Comparison of ENCODE assay signal across 8 cellular contexts in genomic region chr19:46428278-46429141, GRCh38. TPM values are rescaled to one million over a fixed set of nuclear protein-coding genes. Genes with fewer than 3 reads are reported as not detected.
DNase-seq lines count a peak whose midpoint lies in the region; ATAC-seq, FAIRE-seq and TF ChIP-seq lines count a peak whose summit lies in the region.

Gene PNMA8C (minus strand): TSS chr19:46428936. CDS start chr19:46428359, 577 bp downstream.

- H3K9me3 Mint-ChIP-seq in CD4-positive, CD25-positive, alpha-beta regulatory T cell: no peaks in the 10 kb centered on the region

- peak; percentile 53 to 55 for ATAC-seq in CD4-positive, CD25-positive, alpha-beta regulatory T cell (ENCODE audit: low read depth in 2 of 2)
- no peak for ATAC-seq in HG03460 (IDR thresholded peaks at IDR 0.05; ENCODE audit: unreplicated experiment)

- H3K4me1 ChIP-seq in CD4-positive, CD25-positive, alpha-beta regulatory T cell (ENCODE audit: control insufficient read depth, insufficient read depth, low read length, poor library complexity, severe bottlenecking): peaks cover 11% of the 10 kb centered on the region

- peak within 1 kb of the TSS in 2 of 3 donors; percentile 43 to 69 for H3K27ac Mint-ChIP-seq in CD4-positive, CD25-positive, alpha-beta regulatory T cell

- H3K36me3 Mint-ChIP-seq in CD4-positive, CD25-positive, alpha-beta regulatory T cell: no peaks in the 10 kb centered on the region

- no peak for FAIRE-seq in D721Med (lab: Jason Lieb, UNC)

- H3K4me3 ChIP-seq in CD4-positive, CD25-positive, alpha-beta regulatory T cell (ENCODE audit: low read depth, low read length): no peak within 1 kb of the TSS

- no peaks in the 10 kb centered on the region for H3K36me3 ChIP-seq in CD4-positive, CD25-positive, alpha-beta regulatory T cell (ENCODE audit: control insufficient read depth, insufficient read depth, low read length)

- no peaks in the 10 kb centered on the region for H3K9me3 ChIP-seq in CD4-positive, CD25-positive, alpha-beta regulatory T cell (ENCODE audit: control insufficient read depth in 2 of 2, low read length in 2 of 2)

- H3K27ac ChIP-seq in CD4-positive, CD25-positive, alpha-beta regulatory T cell (ENCODE audit: insufficient read depth, low read length, poor library complexity, severe bottlenecking): no peak within 1 kb of the TSS

- no peak for TF ChIP-seq CTCF in D721Med (IDR thresholded peaks at IDR 0.05; ENCODE audit: insufficient read depth, missing control alignments)

- peak in 2 of 3 donors; percentile 12 to 68 for DNase-seq in CD4-positive, CD25-positive, alpha-beta regulatory T cell
- DNase-seq in NCI-H1092 (lab: John Stamatoyannopoulos, UW) (peak; percentile 23), ecto neural progenitor cell (ENCODE audit: low spot score) (peak; percentile 92), lung microvascular endothelial cell (ENCODE audit: low read depth in 2 of 2) (peak; percentile 57 to 58), D721Med (ENCODE audit: insufficient read length, low spot score) (no peak)
- DNase-seq in activated CD4-positive, alpha-beta T cell treated with anti-CD3 and anti-CD28 coated beads, Interleukin-2, amount 50 U/mL, for 48 hours: peak; percentile 52 to 66
- DNase-seq in stimulated activated CD8-positive, alpha-beta memory T cell treated with anti-CD3 and anti-CD28 coated beads, Interleukin-7, amount 100 ng/mL, for 24 hours (ENCODE audit: low read depth): peak; percentile 21

- H3K27me3 Mint-ChIP-seq in CD4-positive, CD25-positive, alpha-beta regulatory T cell: peaks cover 83% of the 10 kb centered on the region

- H3K4me1 Mint-ChIP-seq in CD4-positive, CD25-positive, alpha-beta regulatory T cell: peaks cover 0 to 24% (median 13%) of the 10 kb centered on the region in 4 donors

- peaks cover 9% of the 10 kb centered on the region for H3K27me3 ChIP-seq in CD4-positive, CD25-positive, alpha-beta regulatory T cell (ENCODE audit: control insufficient read depth, insufficient read depth, low read length)

- peak within 1 kb of the TSS; percentile 17 to 73 (median 58) for H3K4me3 Mint-ChIP-seq in CD4-positive, CD25-positive, alpha-beta regulatory T cell

RNA-seq across cellular contexts. Expression of gene PNMA8C, which starts in this region (rescaled TPM):
- not detected for total RNA-seq in CD4-positive, CD25-positive, alpha-beta regulatory T cell
- not detected for polyA plus RNA-seq in CD4-positive, CD25-positive, alpha-beta regulatory T cell
- total RNA-seq in lung microvascular endothelial cell: not detected in 2 replicates

Comparison
In these comparisons a context has a peak if more than half of its experiments do, and no peak if none do; other contexts are left out.
1. Peak in DNase-seq and ATAC-seq in CD4-positive, CD25-positive, alpha-beta regulatory T cell; RNA of the gene not detected or under 1 TPM.
2. Peak in DNase-seq in lung microvascular endothelial cell; RNA of the gene not detected or under 1 TPM.